24 cellular contexts compared by ENCODE assay signal in genomic region chr4:101065346-101065745, GRCh38.
"Had no signal": no experiment of that assay in that cellular context is flagged by ENCODE, and none has a peak within 500 bp of the region (broad histone marks: within the 10 kb centered on the region; RNA-seq: fewer than 3 reads in every experiment).

No MANE protein-coding gene starts in this region.

- H3K4me1 ChIP-seq: breast epithelium, left lung, suprapubic skin, upper lobe of right lung had no signal

- ATAC-seq: activated CD8-positive, alpha-beta T cell treated with anti-CD3 and anti-CD28 coated beads for 36 hours; activated naive CD8-positive, alpha-beta T cell treated with anti-CD3 and anti-CD28 coated beads, Interleukin-2, amount 50 U/mL, for 24 hours; activated T-cell treated with anti-CD3 and anti-CD28 coated beads, Interleukin-2, amount 50 U/mL, for 4 hours; activated T-helper 17 cell treated with anti-CD3 and anti-CD28 coated beads, Interleukin-2, amount 50 U/mL, for 72 hours; heart right ventricle; left lung; natural killer cell; right cardiac atrium; upper lobe of right lung had no signal

- H3K9me3 ChIP-seq: breast epithelium, esophagus squamous epithelium, heart right ventricle, left lung, spleen, suprapubic skin, tibial artery, upper lobe of right lung had no signal

- H3K27me3 ChIP-seq: breast epithelium, esophagus squamous epithelium, heart right ventricle, left lung, spleen, suprapubic skin, tibial artery, upper lobe of right lung had no signal

- H3K4me3 ChIP-seq: breast epithelium, esophagus squamous epithelium, heart right ventricle, left lung, lung, spleen, suprapubic skin, tibial artery, upper lobe of right lung had no signal

- DNase-seq: activated B cell treated with CpG ODN at 0.5 μM for 24 hours; activated CD4-positive, alpha-beta T cell treated with anti-CD3 and anti-CD28 coated beads, Interleukin-2, amount 50 U/mL, for 1 hour; activated CD8-positive, alpha-beta T cell treated with anti-CD3 and anti-CD28 coated beads for 36 hours; activated naive CD8-positive, alpha-beta T cell treated with anti-CD3 and anti-CD28 coated beads, Interleukin-2, amount 50 U/mL, for 24 hours; activated T-cell treated with anti-CD3 and anti-CD28 coated beads, Interleukin-2, amount 50 U/mL, for 4 hours; amygdala; effector CD4-positive, alpha-beta T cell; esophagus squamous epithelium; foreskin melanocyte; heart right ventricle; left lung; mesendoderm; natural killer cell; posterior cingulate gyrus; right cardiac atrium; spleen; stimulated activated naive CD4-positive, alpha-beta T cell; tibial artery; upper lobe of right lung had no signal

- H3K36me3 ChIP-seq: left lung, tibial artery had no signal

- H3K27ac ChIP-seq: breast epithelium, epithelial cell of prostate, esophagus squamous epithelium, heart right ventricle, left lung, spleen, suprapubic skin, tibial artery, upper lobe of right lung had no signal
